Comparison of ENCODE assay signal across 7 cellular contexts in genomic region chr2:111309231-111310075, GRCh38.
A peak's percentile ranks its signal among the peaks of the same experiment; 100 is the strongest.
DNase-seq lines count a peak whose midpoint lies in the region; ATAC-seq and TF ChIP-seq lines count a peak whose summit lies in the region.
"Not testable (repeated sequence)": the region's sequence is repeated elsewhere in the genome, so short reads cannot be mapped to it uniquely, and the experiment has no call there.

No MANE protein-coding gene starts in this region.

- TF ChIP-seq CTCF in HEK293 (tag by site-specific recombination; IDR thresholded peaks at IDR 0.05); OCI-LY1 (IDR thresholded peaks at IDR 0.05; ENCODE audit: low read length); chondrocyte (IDR thresholded peaks at IDR 0.05): not testable (repeated sequence)

- not testable (repeated sequence) for H3K79me2 ChIP-seq in OCI-LY1 (ENCODE audit: insufficient read depth, low read length)

- not testable (repeated sequence) for H3K36me3 Mint-ChIP-seq in activated naive CD8-positive, alpha-beta T cell treated with anti-CD3 and anti-CD28 coated beads, Interleukin-2, amount 50 U/mL, for 24 hours (ENCODE audit: low read depth); chondrocyte (ENCODE audit: low read depth); naive B cell

- H3K27me3 Mint-ChIP-seq in activated naive CD8-positive, alpha-beta T cell treated with anti-CD3 and anti-CD28 coated beads, Interleukin-2, amount 50 U/mL, for 24 hours; chondrocyte (ENCODE audit: low read depth); naive B cell: not testable (repeated sequence)

- not testable (repeated sequence) for H3K27me3 ChIP-seq in OCI-LY1 (ENCODE audit: insufficient read depth, low read length)

- H3K36me3 ChIP-seq in HEK293 (ENCODE audit: control insufficient read depth in 2 of 2, insufficient read depth in 1 of 2, low read length in 2 of 2); OCI-LY1 (ENCODE audit: insufficient read depth, low read length): not testable (repeated sequence)

- POLR2A ChIA-PET in HEK293 (lab: Yijun Ruan, JAX): not testable (repeated sequence)

- H3K4me3 Mint-ChIP-seq in activated naive CD8-positive, alpha-beta T cell treated with anti-CD3 and anti-CD28 coated beads, Interleukin-2, amount 50 U/mL, for 24 hours; chondrocyte (ENCODE audit: unreplicated experiment); naive B cell: not testable (repeated sequence)

- CTCF ChIA-PET in HEK293 (lab: Yijun Ruan, JAX): not testable (repeated sequence)

- not testable (repeated sequence) for H3K4me1 Mint-ChIP-seq in activated naive CD8-positive, alpha-beta T cell treated with anti-CD3 and anti-CD28 coated beads, Interleukin-2, amount 50 U/mL, for 24 hours; naive B cell
- H3K4me1 Mint-ChIP-seq in chondrocyte (ENCODE audit: low read depth): peaks cover 19% of the 10 kb centered on the region

- not testable (repeated sequence) for H3K4me1 ChIP-seq in HEK293 (ENCODE audit: control insufficient read depth, insufficient read depth, low read length)
- peaks cover 27% of the 10 kb centered on the region for H3K4me1 ChIP-seq in OCI-LY1 (ENCODE audit: insufficient read depth, low read length, severe bottlenecking)

- H3K9me2 ChIP-seq in OCI-LY1 (ENCODE audit: low read depth, low read length): not testable (repeated sequence)

- H4K20me1 ChIP-seq in OCI-LY1 (ENCODE audit: insufficient read depth, low read length): not testable (repeated sequence)

- not testable (repeated sequence) for H3K9ac ChIP-seq in OCI-LY1 (ENCODE audit: low read length)

- H3K27ac ChIP-seq in HEK293 (ENCODE audit: extremely low read depth, low read depth, low read length): not testable (repeated sequence)
- H3K27ac ChIP-seq in OCI-LY1 (ENCODE audit: low read depth, low read length, poor library complexity, severe bottlenecking): peak overlapping the region; percentile 72

- not testable (repeated sequence) for H3K9me3 ChIP-seq in HEK293 (ENCODE audit: control insufficient read depth, insufficient read depth, low read depth, low read length); OCI-LY1 (ENCODE audit: low read length)

- not testable (repeated sequence) for H3K9me3 Mint-ChIP-seq in activated naive CD8-positive, alpha-beta T cell treated with anti-CD3 and anti-CD28 coated beads, Interleukin-2, amount 50 U/mL, for 24 hours; chondrocyte (ENCODE audit: low read depth); naive B cell

- not testable (repeated sequence) for H2AFZ ChIP-seq in OCI-LY1 (ENCODE audit: low read length)

- H3K4me3 ChIP-seq in HEK293 (ENCODE audit: low read depth, low read length); OCI-LY1 (ENCODE audit: low read depth, low read length, poor library complexity, severe bottlenecking): not testable (repeated sequence)

- peak; percentile 50 for ATAC-seq in activated naive CD8-positive, alpha-beta T cell treated with anti-CD3 and anti-CD28 coated beads, Interleukin-2, amount 50 U/mL, for 24 hours
- peak; percentile 21 to 35 for ATAC-seq in naive B cell (ENCODE audit: low read depth in 2 of 2)
- peak; percentile 37 for ATAC-seq in stimulated activated naive CD8-positive, alpha-beta T cell treated with anti-CD3 and anti-CD28 coated beads, Interleukin-15, Interleukin-2, amounts not matched to agents 100 U/mL and 50 U/mL, for 24 hours

- not testable (repeated sequence) for H3F3A ChIP-seq in OCI-LY1 (ENCODE audit: insufficient read depth, low read length)

- not testable (repeated sequence) for DNase-seq in activated naive CD8-positive, alpha-beta T cell treated with anti-CD3 and anti-CD28 coated beads, Interleukin-2, amount 50 U/mL, for 24 hours; chondrocyte (ENCODE audit: low spot score); naive B cell; stimulated activated naive CD8-positive, alpha-beta T cell treated with anti-CD3 and anti-CD28 coated beads, Interleukin-15, Interleukin-2, amounts not matched to agents 100 U/mL and 50 U/mL, for 24 hours
- peak; percentile 60 for DNase-seq in kidney tubule cell (ENCODE audit: low spot score)

- peak overlapping the region; percentile 29; the same call in 1 of the 2 replicates for H3K4me2 ChIP-seq in OCI-LY1 (ENCODE audit: low read length)

- not testable (repeated sequence) for H3K27ac Mint-ChIP-seq in activated naive CD8-positive, alpha-beta T cell treated with anti-CD3 and anti-CD28 coated beads, Interleukin-2, amount 50 U/mL, for 24 hours
- H3K27ac Mint-ChIP-seq in chondrocyte (ENCODE audit: unreplicated experiment) (peak overlapping the region; percentile 77), naive B cell (peak overlapping the region in 1 of 6 donors; percentile 81)

TF ChIP-seq in HEK293, 187 proteins besides CTCF, POLR2A, EP300 and RAD21:
- peak; percentile 39 for TF ChIP-seq ZNF623 (tag by site-specific recombination; IDR thresholded peaks at IDR 0.05)
